In genomic region chr5:126338516-126339153, GRCh38 we compare ENCODE assay signal across 1 cellular context.
TF ChIP-seq lines count a peak whose summit lies in the region.

No MANE protein-coding gene starts in this region.

TF ChIP-seq in A549, 52 proteins besides CTCF, POLR2A, EP300 and RAD21 (continued from another document):
- no peak for TF ChIP-seq HEYL (CRISPR knock-in tag; IDR thresholded peaks at IDR 0.05)
- no peak for TF ChIP-seq ZC3H11A (IDR thresholded peaks at IDR 0.05)
